Comparison of ENCODE assay signal across 1 cellular context in the genomic region with DNA sequence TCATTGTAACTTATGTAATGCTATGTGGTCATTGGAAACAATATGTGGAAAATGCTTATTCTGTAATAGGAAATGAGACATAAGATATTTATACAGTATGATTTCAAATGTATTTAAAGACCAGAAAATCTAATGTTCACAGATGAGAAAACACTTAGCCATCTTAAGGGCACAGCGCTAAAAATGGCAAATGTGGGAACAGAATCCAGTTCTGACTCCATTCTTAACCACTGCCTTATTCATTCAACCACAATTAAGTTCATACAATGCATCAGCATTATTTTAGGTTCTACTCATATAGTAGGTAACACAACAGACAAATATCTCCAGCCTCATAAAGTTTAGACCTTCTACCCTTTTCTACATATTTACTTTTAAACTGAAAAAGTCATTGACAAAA.
TF ChIP-seq lines count a peak whose summit lies in the region.

No MANE protein-coding gene starts in this region.

TF ChIP-seq in IMR-90, 13 proteins besides CTCF, POLR2A, EP300 and RAD21:
- TF ChIP-seq CEBPB (IDR thresholded peaks at IDR 0.05; ENCODE audit: low read depth, low read length) (no peak), CHD1 (IDR thresholded peaks at IDR 0.05; ENCODE audit: low read depth, low read length) (no peak), RFX5 (IDR thresholded peaks at IDR 0.05; ENCODE audit: low read depth, low read length) (no peak), MAFK (IDR thresholded peaks at IDR 0.05; ENCODE audit: low read depth, low read length) (peak; percentile 35; the same call in 1 of the 2 replicates), MAZ (IDR thresholded peaks at IDR 0.05; ENCODE audit: borderline replicate concordance, low read depth, low read length) (no peak), BHLHE40 (IDR thresholded peaks at IDR 0.05; ENCODE audit: low read depth, low read length) (no peak), FOS (IDR thresholded peaks at IDR 0.05; ENCODE audit: low read depth, low read length) (no peak)
- TF ChIP-seq, protein P1, sequence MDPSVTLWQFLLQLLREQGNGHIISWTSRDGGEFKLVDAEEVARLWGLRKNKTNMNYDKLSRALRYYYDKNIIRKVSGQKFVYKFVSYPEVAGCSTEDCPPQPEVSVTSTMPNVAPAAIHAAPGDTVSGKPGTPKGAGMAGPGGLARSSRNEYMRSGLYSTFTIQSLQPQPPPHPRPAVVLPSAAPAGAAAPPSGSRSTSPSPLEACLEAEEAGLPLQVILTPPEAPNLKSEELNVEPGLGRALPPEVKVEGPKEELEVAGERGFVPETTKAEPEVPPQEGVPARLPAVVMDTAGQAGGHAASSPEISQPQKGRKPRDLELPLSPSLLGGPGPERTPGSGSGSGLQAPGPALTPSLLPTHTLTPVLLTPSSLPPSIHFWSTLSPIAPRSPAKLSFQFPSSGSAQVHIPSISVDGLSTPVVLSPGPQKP (IDR thresholded peaks at IDR 0.05; ENCODE audit: borderline replicate concordance, low read depth, low read length), result no peak
